Comparison of ENCODE assay signal across 26 cellular contexts in the genomic region with DNA sequence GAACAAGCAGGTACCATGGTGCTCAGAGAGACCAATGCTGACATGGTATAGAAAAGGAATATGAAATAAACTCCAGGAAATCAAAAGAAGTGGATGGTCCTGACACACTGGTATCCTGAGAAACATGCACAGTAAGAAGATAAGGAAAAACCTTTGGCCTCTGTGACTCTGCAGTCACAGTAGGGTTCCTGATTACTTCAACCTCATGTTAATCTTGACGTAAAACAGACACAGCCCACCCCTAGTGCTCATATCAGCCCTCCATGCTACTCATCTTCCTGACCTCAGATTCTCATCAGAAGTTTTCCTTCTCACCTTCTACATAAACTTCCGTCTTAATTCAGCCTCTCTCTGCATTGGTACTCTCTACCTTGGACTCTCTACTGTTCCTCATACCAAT.
"Had no signal": no experiment of that assay in that cellular context is flagged by ENCODE, and none has a peak within 500 bp of the region (broad histone marks: within the 10 kb centered on the region; RNA-seq: fewer than 3 reads in every experiment).

No MANE protein-coding gene starts in this region.

- H3K36me3 ChIP-seq: left ventricle myocardium inferior, pancreas, prostate gland, stomach, thyroid gland, transverse colon, upper lobe of left lung, vagina had no signal

- H3K27me3 ChIP-seq: pancreas, stomach, testis, thyroid gland, transverse colon, upper lobe of left lung, vagina had no signal

- DNase-seq: hypothalamus; immature natural killer cell; kidney; left ventricle myocardium inferior; naive thymus-derived CD8-positive, alpha-beta T cell; nucleus accumbens; pancreas; posterior cingulate gyrus; retina; right cardiac atrium; stimulated activated CD4-positive, alpha-beta T cell treated with anti-CD3 and anti-CD28 coated beads, Interleukin-12 subunit alpha, Interleukin-12 subunit beta, amount 100 ng/mL, for 4 hours; stimulated activated CD4-positive, alpha-beta T cell treated with anti-CD3 and anti-CD28 coated beads, Interleukin-15, amount 100 ng/mL, for 24 hours; stimulated activated CD4-positive, alpha-beta T cell treated with anti-CD3 and anti-CD28 coated beads, Interleukin-2, amount 100 ng/mL, for 24 hours; stimulated activated CD4-positive, alpha-beta T cell treated with anti-CD3 and anti-CD28 coated beads, Interleukin-4, amount 100 ng/mL, for 1 hour; stimulated activated naive B cell treated with anti-CD40 and anti-IgM and Interleukin-4, amounts not matched to agents 10 μg/mL and 1 μg/mL and 100 μg/mL, for 72 hours; stimulated activated naive CD8-positive, alpha-beta T cell treated with anti-CD3 and anti-CD28 coated beads, Interleukin-15, Interleukin-2, amounts not matched to agents 100 U/mL and 50 U/mL, for 24 hours; stomach; testis; thyroid gland; transverse colon; upper lobe of left lung had no signal

- H3K4me1 ChIP-seq: left ventricle myocardium inferior, pancreas, prostate gland, stomach, testis, transverse colon, upper lobe of left lung, vagina had no signal

- H3K27ac ChIP-seq: left ventricle myocardium inferior, pancreas, prostate gland, skin epidermis, stomach, testis, thyroid gland, transverse colon, upper lobe of left lung, vagina had no signal

- ATAC-seq: naive thymus-derived CD8-positive, alpha-beta T cell; pancreas; right cardiac atrium; sciatic nerve; stimulated activated naive B cell treated with anti-CD40 and anti-IgM and Interleukin-4, amounts not matched to agents 10 μg/mL and 1 μg/mL and 100 μg/mL, for 72 hours; stimulated activated naive CD8-positive, alpha-beta T cell treated with anti-CD3 and anti-CD28 coated beads, Interleukin-15, Interleukin-2, amounts not matched to agents 100 U/mL and 50 U/mL, for 24 hours had no signal

- H3K4me3 ChIP-seq: left ventricle myocardium inferior, lung, pancreas, prostate gland, skin epidermis, stomach, testis, thyroid gland, transverse colon, upper lobe of left lung, vagina had no signal

- H3K9me3 ChIP-seq: pancreas, prostate gland, stomach, testis, thyroid gland, transverse colon, upper lobe of left lung, vagina had no signal
